Comparison of ENCODE assay signal across 7 cellular contexts in the genomic region with DNA sequence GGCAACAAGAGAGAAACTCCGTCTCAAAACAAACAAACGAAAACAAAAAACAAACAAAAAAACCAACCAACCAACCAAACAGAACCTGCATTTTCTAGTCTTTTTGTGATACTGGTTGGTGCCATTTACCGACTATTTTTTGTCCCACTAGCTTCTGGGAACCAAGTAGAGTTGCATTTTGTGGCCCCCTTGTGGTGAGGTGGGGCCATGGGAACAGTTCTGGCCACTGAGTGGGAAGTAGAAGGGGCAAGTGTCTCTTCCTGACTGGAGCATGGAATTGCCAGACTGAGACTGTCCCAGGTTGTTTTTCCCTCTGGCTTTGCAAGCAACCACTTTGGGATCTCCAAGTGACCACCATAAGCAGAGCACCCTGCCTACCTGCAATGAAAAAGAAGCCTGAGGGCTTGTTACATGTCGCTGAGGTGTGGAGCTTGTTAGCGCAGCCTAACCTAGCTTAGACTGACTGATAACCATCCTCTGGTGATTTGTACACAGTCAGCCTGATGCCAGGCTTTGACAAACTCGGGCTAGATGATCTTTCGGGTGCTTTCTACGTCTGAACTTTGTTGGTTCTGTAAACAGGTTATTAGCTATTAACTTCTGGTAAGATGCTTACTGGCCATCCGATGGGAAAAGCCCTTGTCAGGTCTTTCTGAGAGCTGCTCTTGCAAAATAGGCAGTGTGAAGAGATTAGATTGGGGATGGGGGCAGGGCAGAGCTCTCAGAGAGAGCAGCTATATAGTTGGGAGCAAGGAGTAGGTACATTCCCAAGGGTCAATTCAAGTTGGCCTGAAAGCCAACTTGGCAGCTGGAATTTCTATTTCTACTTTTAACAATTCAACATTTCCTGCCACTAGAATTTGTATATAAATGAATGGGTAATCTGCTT.
DNase-seq lines count a peak whose midpoint lies in the region; ATAC-seq, FAIRE-seq and TF ChIP-seq lines count a peak whose summit lies in the region.

No MANE protein-coding gene starts in this region.

- peak; percentile 76 for TF ChIP-seq RAD21 in Ishikawa (IDR thresholded peaks at IDR 0.05; ENCODE audit: low read depth)

- TF ChIP-seq CTCF in DND-41 (IDR thresholded peaks at IDR 0.05; ENCODE audit: borderline replicate concordance, extremely low read depth, low read length, poor library complexity, severe bottlenecking) (peak; percentile 75), keratinocyte (optimal IDR thresholded peaks at IDR 0.05 in 1 of 3, IDR thresholded peaks at IDR 0.05 in 1 of 3, conservative IDR thresholded peaks at IDR 0.05 in 1 of 3; ENCODE audit: extremely low read depth in 1 of 3, insufficient read depth in 2 of 3, low read length in 3 of 3) (peak; percentile 63 to 80 (median 79))

- H3K27ac Mint-ChIP-seq in activated CD4-positive, alpha-beta T cell treated with anti-CD3 and anti-CD28 coated beads, Interleukin-2, amount 10 ng/mL, durations not matched to agents 7 days and 5 days, result no peak overlapping the region

- H3K4me3 ChIP-seq in DND-41 (ENCODE audit: low read depth in 1 of 2, low read length in 2 of 2) (no peak overlapping the region), keratinocyte (ENCODE audit: control insufficient read depth in 2 of 3, extremely low read depth in 1 of 3, insufficient read depth in 2 of 3, low read depth in 1 of 3, low read length in 3 of 3) (no peak overlapping the region), H7 (ENCODE audit: insufficient read depth, low read depth, low read length) (no peak overlapping the region)

- DNase-seq in DND-41, result peak; percentile 32
- DNase-seq in activated CD4-positive, alpha-beta T cell treated with anti-CD3 and anti-CD28 coated beads, Interleukin-2, amount 10 ng/mL, durations not matched to agents 7 days and 5 days, result peak; percentile 19
- DNase-seq in keratinocyte (ENCODE audit: low read depth, low spot score), result peak; percentile 1
- DNase-seq in H7, result no peak

- H3K4me1 ChIP-seq in DND-41 (ENCODE audit: insufficient read depth, low read length) (no peaks in the 10 kb centered on the region), keratinocyte (ENCODE audit: control insufficient read depth, extremely low read depth, insufficient read depth, low read length) (no peaks in the 10 kb centered on the region)

- peak; percentile 46 for FAIRE-seq in keratinocyte (lab: Jason Lieb, UNC)

- H3K79me2 ChIP-seq in DND-41 (ENCODE audit: insufficient read depth, low read length) (no peaks in the 10 kb centered on the region), keratinocyte (ENCODE audit: control insufficient read depth, insufficient read depth, low read length) (no peaks in the 10 kb centered on the region)

- H2AFZ ChIP-seq in DND-41 (ENCODE audit: low read depth, low read length) (no peak overlapping the region), keratinocyte (ENCODE audit: control insufficient read depth, low read length) (no peak overlapping the region)

- no peak overlapping the region for H3K4me3 Mint-ChIP-seq in activated CD4-positive, alpha-beta T cell treated with anti-CD3 and anti-CD28 coated beads, Interleukin-2, amount 10 ng/mL, durations not matched to agents 7 days and 5 days

- H3K9me3 ChIP-seq in DND-41 (ENCODE audit: insufficient read depth, low read length, severe bottlenecking) (no peaks in the 10 kb centered on the region), keratinocyte (ENCODE audit: control insufficient read depth, low read depth, low read length) (no peaks in the 10 kb centered on the region)

- CTCF ChIA-PET in activated CD4-positive, alpha-beta T cell treated with anti-CD3 and anti-CD28 coated beads, Interleukin-2, amount 10 ng/mL, durations not matched to agents 7 days and 5 days (lab: Charles Lee), result interaction anchor here (0.5 to 1.6 kb wide), 5 partner anchors 9 to 521 kb away, joined by 3 to 6 read pairs (median 4); no protein-coding TSS in a partner anchor

- no peak for TF ChIP-seq EP300 in Ishikawa (IDR thresholded peaks at IDR 0.05; ENCODE audit: borderline replicate concordance)

- H4K20me1 ChIP-seq in DND-41 (ENCODE audit: insufficient read depth, low read length), result no peaks in the 10 kb centered on the region
- no peaks in the 10 kb centered on the region for H4K20me1 ChIP-seq in keratinocyte (ENCODE audit: control insufficient read depth, extremely low read depth, insufficient read depth, low read length)

- peaks cover 42% of the 10 kb centered on the region for H3K27me3 Mint-ChIP-seq in activated CD4-positive, alpha-beta T cell treated with anti-CD3 and anti-CD28 coated beads, Interleukin-2, amount 10 ng/mL, durations not matched to agents 7 days and 5 days

- H3K27ac ChIP-seq in DND-41 (ENCODE audit: low read length) (no peak overlapping the region), keratinocyte (ENCODE audit: control insufficient read depth, insufficient read depth, low read length) (no peak overlapping the region)

- H3K9me1 ChIP-seq in keratinocyte (ENCODE audit: control insufficient read depth, extremely low read depth, insufficient read depth, low read length), result no peaks in the 10 kb centered on the region

- no peaks in the 10 kb centered on the region for H3K4me1 Mint-ChIP-seq in activated CD4-positive, alpha-beta T cell treated with anti-CD3 and anti-CD28 coated beads, Interleukin-2, amount 10 ng/mL, durations not matched to agents 7 days and 5 days

- no peaks in the 10 kb centered on the region for H3K9me3 Mint-ChIP-seq in activated CD4-positive, alpha-beta T cell treated with anti-CD3 and anti-CD28 coated beads, Interleukin-2, amount 10 ng/mL, durations not matched to agents 7 days and 5 days

- POLR2A ChIA-PET in activated CD4-positive, alpha-beta T cell treated with anti-CD3 and anti-CD28 coated beads, Interleukin-2, amount 10 ng/mL, durations not matched to agents 7 days and 5 days (lab: Charles Lee), result no interaction called here

- H3K27me3 ChIP-seq in DND-41 (ENCODE audit: insufficient read depth, low read length, poor library complexity) (peaks cover 24% of the 10 kb centered on the region), keratinocyte (ENCODE audit: control insufficient read depth, extremely low read depth, insufficient read depth, low read length) (peaks cover 13% of the 10 kb centered on the region), H7 (ENCODE audit: control insufficient read depth, insufficient read depth, low read length) (no peaks in the 10 kb centered on the region)

- dilution Hi-C loops in keratinocyte (cut with MboI; ENCODE audit: extremely low pct_ligation_motif_present, low sequenced_read_pairs), result no loop called here

- H3K4me2 ChIP-seq in DND-41 (ENCODE audit: insufficient read depth, low read length), result no peak overlapping the region
- H3K4me2 ChIP-seq in keratinocyte (ENCODE audit: control insufficient read depth, extremely low read depth, insufficient read depth, low read depth, low read length), result no peak overlapping the region

- no peak overlapping the region for H3K9ac ChIP-seq in DND-41 (ENCODE audit: low read depth, low read length)
- no peak overlapping the region for H3K9ac ChIP-seq in keratinocyte (ENCODE audit: control insufficient read depth, extremely low read depth, insufficient read depth, low read length)

- no peaks in the 10 kb centered on the region for H3K36me3 Mint-ChIP-seq in activated CD4-positive, alpha-beta T cell treated with anti-CD3 and anti-CD28 coated beads, Interleukin-2, amount 10 ng/mL, durations not matched to agents 7 days and 5 days (ENCODE audit: low read depth)

- ATAC-seq in DND-41 (ENCODE audit: insufficient read depth, low read depth), result peak; percentile 69
- peak; percentile 80 for ATAC-seq in GM18907 (IDR thresholded peaks at IDR 0.05; ENCODE audit: unreplicated experiment)
- no peak for ATAC-seq in activated CD4-positive, CD25-positive, alpha-beta regulatory T cell treated with anti-CD3 and anti-CD28 coated beads, Interleukin-2, amount 50 U/mL, for 24 hours

- H3K36me3 ChIP-seq in DND-41 (ENCODE audit: insufficient read depth, low read length), result no peaks in the 10 kb centered on the region
- no peaks in the 10 kb centered on the region for H3K36me3 ChIP-seq in keratinocyte (ENCODE audit: control insufficient read depth in 2 of 2, extremely low read depth in 1 of 2, insufficient read depth in 2 of 2, low read length in 2 of 2)
- no peaks in the 10 kb centered on the region for H3K36me3 ChIP-seq in H7 (replicated peaks; ENCODE audit: control insufficient read depth, insufficient read depth, low read length)

TF ChIP-seq in Ishikawa, 13 proteins besides CTCF, POLR2A, EP300 and RAD21 (continues in another document):
- TF ChIP-seq FOXM1 (IDR thresholded peaks at IDR 0.05; ENCODE audit: borderline replicate concordance, low read depth) (no peak), ZBTB7A (IDR thresholded peaks at IDR 0.05; ENCODE audit: low read depth) (no peak), TCF12 (IDR thresholded peaks at IDR 0.05; ENCODE audit: low read depth) (no peak), TAF1 (IDR thresholded peaks at IDR 0.05; ENCODE audit: low read depth) (no peak), CREB1 (IDR thresholded peaks at IDR 0.05; ENCODE audit: low read depth) (no peak)
- TF ChIP-seq, protein P1, sequence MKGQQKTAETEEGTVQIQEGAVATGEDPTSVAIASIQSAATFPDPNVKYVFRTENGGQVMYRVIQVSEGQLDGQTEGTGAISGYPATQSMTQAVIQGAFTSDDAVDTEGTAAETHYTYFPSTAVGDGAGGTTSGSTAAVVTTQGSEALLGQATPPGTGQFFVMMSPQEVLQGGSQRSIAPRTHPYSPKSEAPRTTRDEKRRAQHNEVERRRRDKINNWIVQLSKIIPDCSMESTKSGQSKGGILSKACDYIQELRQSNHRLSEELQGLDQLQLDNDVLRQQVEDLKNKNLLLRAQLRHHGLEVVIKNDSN (IDR thresholded peaks at IDR 0.05), result no peak

Comparison
In these comparisons a context has a peak if more than half of its experiments do, and no peak if none do; other contexts are left out.
1. ATAC-seq: peak in DND-41 (single experiment) and GM18907 (single experiment); none in activated CD4-positive, CD25-positive, alpha-beta regulatory T cell treated with anti-CD3 and anti-CD28 coated beads, Interleukin-2, amount 50 U/mL, for 24 hours (0 of 2).